24 cellular contexts compared by ENCODE assay signal in the genomic region with DNA sequence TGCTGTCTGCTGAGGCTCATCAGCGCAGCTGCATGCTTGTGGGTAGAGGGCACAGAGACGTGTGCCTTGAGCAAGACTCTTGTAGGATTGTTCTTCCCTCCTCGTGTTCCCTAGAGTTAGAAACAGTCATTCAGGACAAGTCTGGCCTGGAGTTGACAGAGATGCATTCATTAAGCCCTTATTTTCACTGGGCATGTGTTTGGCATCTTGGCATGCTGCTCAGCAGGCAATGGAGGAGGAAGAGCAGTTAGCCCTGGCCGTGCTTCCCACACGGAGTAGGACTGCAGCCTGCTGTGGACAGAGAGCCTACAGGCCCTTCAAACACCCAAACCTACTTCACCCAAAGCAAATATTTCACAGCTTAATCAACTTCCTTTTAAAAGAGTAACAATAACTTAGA.
"Had no signal": no experiment of that assay in that cellular context is flagged by ENCODE, and none has a peak within 500 bp of the region (broad histone marks: within the 10 kb centered on the region; RNA-seq: fewer than 3 reads in every experiment).

No MANE protein-coding gene starts in this region.

- H3K4me3 Mint-ChIP-seq: activated CD4-positive, alpha-beta memory T cell treated with anti-CD3 and anti-CD28 coated beads, Interleukin-2, amount 10 ng/mL, durations not matched to agents 7 days and 5 days; activated CD4-positive, alpha-beta T cell treated with anti-CD3 and anti-CD28 coated beads, Interleukin-2, amount 10 ng/mL, durations not matched to agents 24 days and 14 days; activated T-cell treated with anti-CD3 and anti-CD28 coated beads, Interleukin-2, amount 50 U/mL, for 4 hours; activated T-helper 17 cell treated with anti-CD3 and anti-CD28 coated beads, Interleukin-2, amount 50 U/mL, for 72 hours; naive B cell; nephron progenitor cell; type B pancreatic cell had no signal

- H3K27ac ChIP-seq: epithelial cell of prostate, esophagus squamous epithelium, left ventricle myocardium inferior, ovary, prostate gland had no signal

- DNase-seq: activated CD4-positive, alpha-beta memory T cell treated with anti-CD3 and anti-CD28 coated beads, Interleukin-2, amount 10 ng/mL, durations not matched to agents 7 days and 5 days; activated CD4-positive, alpha-beta T cell treated with anti-CD3 and anti-CD28 coated beads, Interleukin-2, amount 10 ng/mL, durations not matched to agents 24 days and 14 days; activated CD4-positive, CD25-positive, alpha-beta regulatory T cell treated with anti-CD3 and anti-CD28 coated beads, Interleukin-2, amount 50 U/mL, for 72 hours; activated T-cell treated with anti-CD3 and anti-CD28 coated beads, Interleukin-2, amount 50 U/mL, for 4 hours; effector CD4-positive, alpha-beta T cell; esophagus squamous epithelium; glutamatergic neuron; islet precursor cell; left ventricle myocardium inferior; naive B cell; nephron progenitor cell; ovary; right cardiac atrium; stimulated activated CD4-positive, alpha-beta T cell treated with anti-CD3 and anti-CD28 coated beads, Interleukin-15, amount 100 ng/mL, for 24 hours; stimulated activated CD4-positive, alpha-beta T cell treated with anti-CD3 and anti-CD28 coated beads, Interleukin-2, amount 100 ng/mL, for 24 hours; stimulated activated naive CD4-positive, alpha-beta T cell treated with Interleukin-2 at 50 U/mL for 16 hours; T-helper 2 cell had no signal

- H3K27ac Mint-ChIP-seq: activated CD4-positive, alpha-beta memory T cell treated with anti-CD3 and anti-CD28 coated beads, Interleukin-2, amount 10 ng/mL, durations not matched to agents 7 days and 5 days; activated CD4-positive, alpha-beta T cell treated with anti-CD3 and anti-CD28 coated beads, Interleukin-2, amount 10 ng/mL, durations not matched to agents 24 days and 14 days; activated T-helper 17 cell treated with anti-CD3 and anti-CD28 coated beads, Interleukin-2, amount 50 U/mL, for 72 hours; nephron progenitor cell; type B pancreatic cell had no signal

- H3K27me3 ChIP-seq: esophagus squamous epithelium, ovary had no signal

- H3K4me1 ChIP-seq: esophagus squamous epithelium, left ventricle myocardium inferior, prostate gland had no signal

- H3K36me3 ChIP-seq: ovary, prostate gland had no signal

- H3K4me3 ChIP-seq: esophagus squamous epithelium, left ventricle myocardium inferior, lung, ovary, prostate gland had no signal

- H3K4me1 Mint-ChIP-seq: activated CD4-positive, alpha-beta memory T cell treated with anti-CD3 and anti-CD28 coated beads, Interleukin-2, amount 10 ng/mL, durations not matched to agents 7 days and 5 days; activated T-helper 17 cell treated with anti-CD3 and anti-CD28 coated beads, Interleukin-2, amount 50 U/mL, for 72 hours; nephron progenitor cell had no signal

- H3K27me3 Mint-ChIP-seq: activated CD4-positive, alpha-beta memory T cell treated with anti-CD3 and anti-CD28 coated beads, Interleukin-2, amount 10 ng/mL, durations not matched to agents 7 days and 5 days; activated CD4-positive, alpha-beta T cell treated with anti-CD3 and anti-CD28 coated beads, Interleukin-2, amount 10 ng/mL, durations not matched to agents 24 days and 14 days; activated T-helper 17 cell treated with anti-CD3 and anti-CD28 coated beads, Interleukin-2, amount 50 U/mL, for 72 hours; naive B cell; type B pancreatic cell had no signal

- ATAC-seq: activated naive CD4-positive, alpha-beta T cell treated with anti-CD3 and anti-CD28 coated beads, Interleukin-2, amount 50 U/mL, for 72 hours; activated T-cell treated with anti-CD3 and anti-CD28 coated beads, Interleukin-2, amount 50 U/mL, for 4 hours; activated T-helper 17 cell treated with anti-CD3 and anti-CD28 coated beads, Interleukin-2, amount 50 U/mL, for 72 hours; right cardiac atrium; SK-N-SH treated with all-trans-retinoic acid at 6 μM for 48 hours had no signal

- H3K9me3 ChIP-seq: esophagus squamous epithelium, left ventricle myocardium inferior, ovary, prostate gland had no signal
